In genomic region chr13:40982772-40983171, GRCh38 we compare ENCODE assay signal across 8 cellular contexts. TPM values are rescaled to one million over a fixed set of nuclear protein-coding genes. Genes with fewer than 3 reads are reported as not detected.
DNase-seq lines count a peak whose midpoint lies in the region; ATAC-seq, FAIRE-seq and TF ChIP-seq lines count a peak whose summit lies in the region.

No MANE protein-coding gene starts in this region.

- H3K9me3 Mint-ChIP-seq in GM23338, result no peaks in the 10 kb centered on the region

- ATAC-seq in HG03095 (IDR thresholded peaks at IDR 0.05; ENCODE audit: unreplicated experiment) (peak; percentile 57), GM23338 (no peak)

- H3K27me3 Mint-ChIP-seq in GM23338 (ENCODE audit: insufficient read depth, low read depth, poor library complexity), result peaks cover under 1% of the 10 kb centered on the region

- no peaks in the 10 kb centered on the region for H3K9me2 ChIP-seq in GM23338 (ENCODE audit: insufficient read depth)

- H3K4me3 ChIP-seq in colonic mucosa (no peak overlapping the region), muscle layer of duodenum (ENCODE audit: low read depth in 1 of 2, low read length in 2 of 2) (peak overlapping the region in 1 of 2 donors; percentile 27), GM23338 (no peak overlapping the region)

- H3F3A ChIP-seq in GM23338 (replicated peaks; ENCODE audit: low read depth), result no peaks in the 10 kb centered on the region

- FAIRE-seq in RCC 7860 (lab: Jason Lieb, UNC), result no peak

- TF ChIP-seq CTCF in colonic mucosa (IDR thresholded peaks at IDR 0.05), result no peak
- no peak for TF ChIP-seq CTCF in GM23338 (conservative IDR thresholded peaks at IDR 0.05; ENCODE audit: low read depth in 2 of 2)

- H3K27me3 ChIP-seq in colonic mucosa, result no peaks in the 10 kb centered on the region
- H3K27me3 ChIP-seq in muscle layer of duodenum (ENCODE audit: low read depth, low read length), result no peaks in the 10 kb centered on the region
- no peaks in the 10 kb centered on the region for H3K27me3 ChIP-seq in GM23338 (ENCODE audit: insufficient read depth)

- no peak overlapping the region for H3K9ac ChIP-seq in colonic mucosa (ENCODE audit: low read depth in 2 of 2, low read length in 2 of 2)

- H3K9me3 ChIP-seq in colonic mucosa, result no peaks in the 10 kb centered on the region
- no peaks in the 10 kb centered on the region for H3K9me3 ChIP-seq in muscle layer of duodenum (ENCODE audit: control insufficient read depth in 1 of 2, low read length in 2 of 2)

- no peak overlapping the region for H3K27ac Mint-ChIP-seq in GM23338

- peak overlapping the region; percentile 70 for H3K27ac ChIP-seq in colonic mucosa
- H3K27ac ChIP-seq in muscle layer of duodenum (ENCODE audit: low read length), result peak overlapping the region; percentile 92
- no peak overlapping the region for H3K27ac ChIP-seq in GM23338 (ENCODE audit: low read depth)

- no peaks in the 10 kb centered on the region for H3K36me3 Mint-ChIP-seq in GM23338 (ENCODE audit: low read depth)

- peaks cover 19% of the 10 kb centered on the region for H3K4me1 ChIP-seq in colonic mucosa
- peaks cover 26 to 34% of the 10 kb centered on the region in 2 donors for H3K4me1 ChIP-seq in muscle layer of duodenum (ENCODE audit: control insufficient read depth in 1 of 2, insufficient read depth in 2 of 2, low read length in 2 of 2)
- peaks cover 10% of the 10 kb centered on the region; the same call in 1 of the 2 replicates for H3K4me1 ChIP-seq in GM23338 (ENCODE audit: insufficient read depth)

- peaks cover 13% of the 10 kb centered on the region; the same call in 2 of the 3 replicates for H3K4me1 Mint-ChIP-seq in GM23338

- intact Hi-C loops in colonic mucosa (cut with DNase I), result no loop called here

- no peak overlapping the region for H2AFZ ChIP-seq in GM23338

- DNase-seq in activated gamma-delta T cell treated with Interleukin-2 at 50 U/mL for 16 hours, result peak; percentile 43
- DNase-seq in activated gamma-delta T cell (lab: John Stamatoyannopoulos, UW), result no peak
- peak; percentile 49 for DNase-seq in T follicular helper cell (ENCODE audit: low read depth)
- DNase-seq in colonic mucosa, result peak; percentile 63
- no peak for DNase-seq in GM23338 (ENCODE audit: low spot score)
- no peak for DNase-seq in RCC 7860 (ENCODE audit: low spot score)

- no peaks in the 10 kb centered on the region for H4K20me1 ChIP-seq in GM23338 (replicated peaks; ENCODE audit: insufficient read depth)

- H3K36me3 ChIP-seq in colonic mucosa (no peaks in the 10 kb centered on the region), muscle layer of duodenum (ENCODE audit: control insufficient read depth in 1 of 2, insufficient read depth in 2 of 2, low read length in 2 of 2) (no peaks in the 10 kb centered on the region), GM23338 (ENCODE audit: insufficient read depth) (no peaks in the 10 kb centered on the region)

- no peak overlapping the region for H3K4me2 ChIP-seq in GM23338

- H3K79me2 ChIP-seq in GM23338 (replicated peaks; ENCODE audit: insufficient read depth), result no peaks in the 10 kb centered on the region

- no peak overlapping the region for H3K4me3 Mint-ChIP-seq in GM23338

TF ChIP-seq in GM23338, 12 proteins besides CTCF, POLR2A, EP300 and RAD21:
- TF ChIP-seq STAT1 (IDR thresholded peaks at IDR 0.05; ENCODE audit: unreplicated experiment) (no peak), JUNB (IDR thresholded peaks at IDR 0.05; ENCODE audit: unreplicated experiment) (no peak), POLR2AphosphoS5 (IDR thresholded peaks at IDR 0.05; ENCODE audit: low read depth) (no peak)
- TF ChIP-seq, protein P1, sequence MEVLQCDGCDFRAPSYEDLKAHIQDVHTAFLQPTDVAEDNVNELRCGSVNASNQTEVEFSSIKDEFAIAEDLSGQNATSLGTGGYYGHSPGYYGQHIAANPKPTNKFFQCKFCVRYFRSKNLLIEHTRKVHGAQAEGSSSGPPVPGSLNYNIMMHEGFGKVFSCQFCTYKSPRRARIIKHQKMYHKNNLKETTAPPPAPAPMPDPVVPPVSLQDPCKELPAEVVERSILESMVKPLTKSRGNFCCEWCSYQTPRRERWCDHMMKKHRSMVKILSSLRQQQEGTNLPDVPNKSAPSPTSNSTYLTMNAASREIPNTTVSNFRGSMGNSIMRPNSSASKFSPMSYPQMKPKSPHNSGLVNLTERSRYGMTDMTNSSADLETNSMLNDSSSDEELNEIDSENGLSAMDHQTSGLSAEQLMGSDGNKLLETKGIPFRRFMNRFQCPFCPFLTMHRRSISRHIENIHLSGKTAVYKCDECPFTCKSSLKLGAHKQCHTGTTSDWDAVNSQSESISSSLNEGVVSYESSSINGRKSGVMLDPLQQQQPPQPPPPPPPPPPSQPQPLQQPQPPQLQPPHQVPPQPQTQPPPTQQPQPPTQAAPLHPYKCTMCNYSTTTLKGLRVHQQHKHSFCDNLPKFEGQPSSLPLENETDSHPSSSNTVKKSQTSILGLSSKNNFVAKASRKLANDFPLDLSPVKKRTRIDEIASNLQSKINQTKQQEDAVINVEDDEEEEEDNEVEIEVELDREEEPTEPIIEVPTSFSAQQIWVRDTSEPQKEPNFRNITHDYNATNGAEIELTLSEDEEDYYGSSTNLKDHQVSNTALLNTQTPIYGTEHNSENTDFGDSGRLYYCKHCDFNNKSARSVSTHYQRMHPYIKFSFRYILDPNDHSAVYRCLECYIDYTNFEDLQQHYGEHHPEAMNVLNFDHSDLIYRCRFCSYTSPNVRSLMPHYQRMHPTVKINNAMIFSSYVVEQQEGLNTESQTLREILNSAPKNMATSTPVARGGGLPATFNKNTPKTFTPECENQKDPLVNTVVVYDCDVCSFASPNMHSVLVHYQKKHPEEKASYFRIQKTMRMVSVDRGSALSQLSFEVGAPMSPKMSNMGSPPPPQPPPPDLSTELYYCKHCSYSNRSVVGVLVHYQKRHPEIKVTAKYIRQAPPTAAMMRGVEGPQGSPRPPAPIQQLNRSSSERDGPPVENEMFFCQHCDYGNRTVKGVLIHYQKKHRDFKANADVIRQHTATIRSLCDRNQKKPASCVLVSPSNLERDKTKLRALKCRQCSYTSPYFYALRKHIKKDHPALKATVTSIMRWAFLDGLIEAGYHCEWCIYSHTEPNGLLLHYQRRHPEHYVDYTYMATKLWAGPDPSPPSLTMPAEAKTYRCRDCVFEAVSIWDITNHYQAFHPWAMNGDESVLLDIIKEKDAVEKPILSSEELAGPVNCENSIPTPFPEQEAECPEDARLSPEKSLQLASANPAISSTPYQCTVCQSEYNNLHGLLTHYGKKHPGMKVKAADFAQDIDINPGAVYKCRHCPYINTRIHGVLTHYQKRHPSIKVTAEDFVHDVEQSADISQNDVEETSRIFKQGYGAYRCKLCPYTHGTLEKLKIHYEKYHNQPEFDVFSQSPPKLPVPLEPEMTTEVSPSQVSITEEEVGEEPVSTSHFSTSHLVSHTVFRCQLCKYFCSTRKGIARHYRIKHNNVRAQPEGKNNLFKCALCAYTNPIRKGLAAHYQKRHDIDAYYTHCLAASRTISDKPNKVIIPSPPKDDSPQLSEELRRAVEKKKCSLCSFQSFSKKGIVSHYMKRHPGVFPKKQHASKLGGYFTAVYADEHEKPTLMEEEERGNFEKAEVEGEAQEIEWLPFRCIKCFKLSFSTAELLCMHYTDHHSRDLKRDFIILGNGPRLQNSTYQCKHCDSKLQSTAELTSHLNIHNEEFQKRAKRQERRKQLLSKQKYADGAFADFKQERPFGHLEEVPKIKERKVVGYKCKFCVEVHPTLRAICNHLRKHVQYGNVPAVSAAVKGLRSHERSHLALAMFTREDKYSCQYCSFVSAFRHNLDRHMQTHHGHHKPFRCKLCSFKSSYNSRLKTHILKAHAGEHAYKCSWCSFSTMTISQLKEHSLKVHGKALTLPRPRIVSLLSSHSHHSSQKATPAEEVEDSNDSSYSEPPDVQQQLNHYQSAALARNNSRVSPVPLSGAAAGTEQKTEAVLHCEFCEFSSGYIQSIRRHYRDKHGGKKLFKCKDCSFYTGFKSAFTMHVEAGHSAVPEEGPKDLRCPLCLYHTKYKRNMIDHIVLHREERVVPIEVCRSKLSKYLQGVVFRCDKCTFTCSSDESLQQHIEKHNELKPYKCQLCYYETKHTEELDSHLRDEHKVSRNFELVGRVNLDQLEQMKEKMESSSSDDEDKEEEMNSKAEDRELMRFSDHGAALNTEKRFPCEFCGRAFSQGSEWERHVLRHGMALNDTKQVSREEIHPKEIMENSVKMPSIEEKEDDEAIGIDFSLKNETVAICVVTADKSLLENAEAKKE (CRISPR knock-in tag; IDR thresholded peaks at IDR 0.05), result no peak

RNA-seq across cellular contexts. Expression of gene ELF1, which starts 36.3 kb away (rescaled TPM):
- total RNA-seq in colonic mucosa, result 100 to 1,000 TPM in 1 of 2 donors, 10 to 100 TPM in 1; 72.2 to 120 TPM
- 11.4 and 12.7 TPM in 2 replicates for total RNA-seq in GM23338 (2014; rRNA removed; shearing (Covaris generic))
- 5.4 and 7.0 TPM in 2 replicates for polyA plus RNA-seq in GM23338 (2016; fragmentation: Nextera tagmentation; extraction: Ambion mirVana)

Comparison
In these comparisons a context has a peak if more than half of its experiments do, and no peak if none do; other contexts are left out.
1. DNase-seq: peak in activated gamma-delta T cell treated with Interleukin-2 at 50 U/mL for 16 hours (single experiment), T follicular helper cell (single experiment) and colonic mucosa (single experiment); none in activated gamma-delta T cell (single experiment), GM23338 (single experiment) and RCC 7860 (single experiment).